In genomic region chr12:76041406-76041805, GRCh38 we compare ENCODE assay signal across 17 cellular contexts. TPM values are rescaled to one million over a fixed set of nuclear protein-coding genes. Genes with fewer than 3 reads are reported as not detected.
DNase-seq lines count a peak whose midpoint lies in the region; ATAC-seq, FAIRE-seq and TF ChIP-seq lines count a peak whose summit lies in the region.
"Had no signal": no experiment of that assay in that cellular context is flagged by ENCODE, and none has a peak within 500 bp of the region (broad histone marks: within the 10 kb centered on the region; RNA-seq: fewer than 3 reads in every experiment).

No MANE protein-coding gene starts in this region.

- H3K4me3 ChIP-seq in mesodermal cell (ENCODE audit: extremely low read depth, insufficient read depth, low read length, poor library complexity, severe bottlenecking) (no peak overlapping the region), left ventricle myocardium inferior (no peak overlapping the region)

- WGBS in mesodermal cell (ENCODE audit: insufficient coverage in 2 of 2), 2 experiments: 92 to 100% methylated on average over 2 of the region's 2 CpGs

- H3K4me1 ChIP-seq in mesodermal cell (ENCODE audit: control insufficient read depth, insufficient read depth, low read length, poor library complexity, severe bottlenecking) (peaks cover 25% of the 10 kb centered on the region), left ventricle myocardium inferior (peaks cover 9% of the 10 kb centered on the region)

- no peak for TF ChIP-seq CTCF in left ventricle myocardium inferior (IDR thresholded peaks at IDR 0.05; ENCODE audit: borderline replicate concordance)

- peak; percentile 60 for FAIRE-seq in H54 (lab: Jason Lieb, UNC)
- FAIRE-seq: RCC 7860 had no signal

- TF ChIP-seq POLR2A in H54 (IDR thresholded peaks at IDR 0.05; ENCODE audit: low read depth, low read length): no peak

- no peaks in the 10 kb centered on the region for H3K27me3 ChIP-seq in left ventricle myocardium inferior (ENCODE audit: low read depth)

- H3K27ac ChIP-seq in mesodermal cell (ENCODE audit: low read depth, low read length, severe bottlenecking) (peak overlapping the region; percentile 2), left ventricle myocardium inferior (replicated peaks) (no peak overlapping the region)
- H3K27ac ChIP-seq: KMS-11 had no signal

- ATAC-seq in Right ventricle myocardium inferior: no peak

- DNase-seq in DMS53 (lab: John Stamatoyannopoulos, UW): peak; percentile 28
- DNase-seq in DMS53 treated with DMSO at 0.1 percent for 48 hours (lab: John Stamatoyannopoulos, UW; ENCODE audit: unreplicated experiment): no peak
- DNase-seq in H54 (ENCODE audit: insufficient read length, low spot score): no peak
- peak; percentile 58 for DNase-seq in NCI-H345 treated with DMSO at 0.1 percent for 48 hours (lab: John Stamatoyannopoulos, UW; ENCODE audit: unreplicated experiment)
- no peak for DNase-seq in left ventricle myocardium inferior
- no peak for DNase-seq in HPDE6-E6E7 (ENCODE audit: extremely low spot score)
- no peak for DNase-seq in Right ventricle myocardium inferior (ENCODE audit: missing footprints)
- DNase-seq: 8988T; GOT3; NCI-H2029; NCI-H526; NK-92 treated with Interleukin-12 subunit alpha and Interleukin-12 subunit beta, amount 100 ng/mL, for 24 hours; Right ventricle myocardium superior; SW 1271 had no signal

- H3K36me3 ChIP-seq in mesodermal cell (ENCODE audit: control insufficient read depth, insufficient read depth, low read length): peaks cover 22% of the 10 kb centered on the region
- peaks cover 14% of the 10 kb centered on the region for H3K36me3 ChIP-seq in left ventricle myocardium inferior

- H3K9me3 ChIP-seq in mesodermal cell (ENCODE audit: control insufficient read depth, low read length) (no peaks in the 10 kb centered on the region), left ventricle myocardium inferior (replicated peaks) (no peaks in the 10 kb centered on the region)

- intact Hi-C loops in left ventricle myocardium inferior (cut with micrococcal nuclease): no loop called here
- intact Hi-C loops in Right ventricle myocardium inferior (cut with DNase I): no loop called here

RNA-seq across cellular contexts. Expression of gene PHLDA1, which starts 9.8 kb away (rescaled TPM):
- 63.2 TPM for polyA plus RNA-seq in mesodermal cell (2013, experiment 1 of 2)
- polyA plus RNA-seq in mesodermal cell (2013, experiment 2 of 2): 59.5 TPM
- 22.8 TPM for total RNA-seq in left ventricle myocardium inferior
- total RNA-seq in Right ventricle myocardium inferior: 4.0 TPM

RNA-seq across cellular contexts. Expression of gene NAP1L1, which starts 43.1 kb away (rescaled TPM):
- polyA plus RNA-seq in mesodermal cell (2013, experiment 1 of 2): 1,118 TPM
- polyA plus RNA-seq in mesodermal cell (2013, experiment 2 of 2): 1,260 TPM
- 256 TPM for total RNA-seq in left ventricle myocardium inferior
- 267 TPM for total RNA-seq in Right ventricle myocardium inferior

Comparison
In these comparisons a context has a peak if more than half of its experiments do, and no peak if none do; other contexts are left out.
1. DNase-seq: peak in DMS53 (single experiment) and NCI-H345 treated with DMSO at 0.1 percent for 48 hours (single experiment); none in DMS53 treated with DMSO at 0.1 percent for 48 hours (single experiment), H54 (single experiment), left ventricle myocardium inferior (single experiment), HPDE6-E6E7 (single experiment) and Right ventricle myocardium inferior (single experiment).